Comparison of ENCODE assay signal across 13 cellular contexts in the genomic region with DNA sequence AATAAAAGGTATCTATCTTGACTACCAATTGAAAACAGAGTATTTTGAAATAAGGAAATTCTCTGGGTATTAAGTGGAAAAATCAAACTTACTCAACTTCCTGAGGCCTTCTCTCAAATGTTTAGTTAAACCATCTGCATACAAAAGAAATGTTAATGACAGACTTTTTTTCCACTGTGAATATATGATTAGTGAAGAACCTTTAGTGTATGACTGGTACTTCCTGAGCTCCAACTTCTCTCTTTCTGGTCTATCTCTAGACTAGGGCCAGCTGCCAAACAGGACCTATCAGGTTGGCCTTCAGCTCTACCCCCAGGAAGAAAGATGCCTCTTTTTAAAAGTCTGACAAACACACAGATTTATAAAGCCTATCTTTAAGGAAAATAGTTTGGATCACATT.
A peak's percentile ranks its signal among the peaks of the same experiment; 100 is the strongest.
DNase-seq lines count a peak whose midpoint lies in the region; ATAC-seq and TF ChIP-seq lines count a peak whose summit lies in the region.
"Had no signal": no experiment of that assay in that cellular context is flagged by ENCODE, and none has a peak within 500 bp of the region (broad histone marks: within the 10 kb centered on the region; RNA-seq: fewer than 3 reads in every experiment).

No MANE protein-coding gene starts in this region.

- H3K9me3 ChIP-seq in T-helper 17 cell (ENCODE audit: control insufficient read depth, low read length, poor library complexity, severe bottlenecking) (no peaks in the 10 kb centered on the region), psoas muscle (no peaks in the 10 kb centered on the region)
- H3K9me3 ChIP-seq: heart right ventricle had no signal

- ATAC-seq in T-helper 17 cell = no peak
- no peak for ATAC-seq in psoas muscle
- ATAC-seq in GM18907 (IDR thresholded peaks at IDR 0.05; ENCODE audit: unreplicated experiment) = no peak
- ATAC-seq: HCT116, heart right ventricle, left ventricle myocardium superior had no signal

- peaks cover 40% of the 10 kb centered on the region for H3K36me3 Mint-ChIP-seq in activated naive CD4-positive, alpha-beta T cell treated with anti-CD3 and anti-CD28 coated beads, Interleukin-2, amount 10 ng/mL, durations not matched to agents 7 days and 5 days
- peaks cover 2% of the 10 kb centered on the region for H3K36me3 Mint-ChIP-seq in T-helper 17 cell (ENCODE audit: low read depth)

- H3K27ac ChIP-seq in psoas muscle = no peak overlapping the region

- TF ChIP-seq CTCF in fibroblast of pulmonary artery (IDR thresholded peaks at IDR 0.05; ENCODE audit: low read length, missing control alignments) (no peak), psoas muscle (IDR thresholded peaks at IDR 0.05) (no peak)

- intact Hi-C loops in psoas muscle (cut with DNase I) = no loop called here

- no peaks in the 10 kb centered on the region for H3K27me3 ChIP-seq in psoas muscle (ENCODE audit: insufficient read depth in 3 of 3, low read length in 2 of 3)
- H3K27me3 ChIP-seq: heart right ventricle had no signal

- H3K36me3 ChIP-seq in psoas muscle (ENCODE audit: insufficient read depth in 1 of 2, low read depth in 1 of 2) = peaks cover 3 to 39% of the 10 kb centered on the region in 2 donors

- no peaks in the 10 kb centered on the region for H3K4me1 ChIP-seq in psoas muscle

- CTCF ChIA-PET in activated naive CD4-positive, alpha-beta T cell treated with anti-CD3 and anti-CD28 coated beads, Interleukin-2, amount 10 ng/mL, durations not matched to agents 7 days and 5 days (lab: Charles Lee) = interaction anchor here (0.7 to 1.0 kb wide), 2 partner anchors 302 to 347 kb away, joined by 4 to 5 read pairs; no protein-coding TSS in a partner anchor

- no peak overlapping the region for H3K4me3 Mint-ChIP-seq in activated naive CD4-positive, alpha-beta T cell treated with anti-CD3 and anti-CD28 coated beads, Interleukin-2, amount 10 ng/mL, durations not matched to agents 7 days and 5 days
- no peak overlapping the region for H3K4me3 Mint-ChIP-seq in T-helper 17 cell

- H3K4me1 Mint-ChIP-seq in activated naive CD4-positive, alpha-beta T cell treated with anti-CD3 and anti-CD28 coated beads, Interleukin-2, amount 10 ng/mL, durations not matched to agents 7 days and 5 days = peaks cover 5% of the 10 kb centered on the region
- H3K4me1 Mint-ChIP-seq in T-helper 17 cell = peaks cover 8% of the 10 kb centered on the region

- H3K4me3 ChIP-seq in fibroblast of pulmonary artery (replicated peaks; ENCODE audit: low read depth, low read length) (no peak overlapping the region), psoas muscle (no peak overlapping the region)
- H3K4me3 ChIP-seq: heart right ventricle had no signal

- no peak for DNase-seq in activated naive CD4-positive, alpha-beta T cell treated with anti-CD3 and anti-CD28 coated beads, Interleukin-2, amount 10 ng/mL, durations not matched to agents 7 days and 5 days
- no peak for DNase-seq in activated naive CD4-positive, alpha-beta T cell treated with Interleukin-2 at 50 U/mL for 16 hours
- no peak for DNase-seq in T-helper 17 cell
- DNase-seq in fibroblast of pulmonary artery (ENCODE audit: low read depth) = peak; percentile 77
- no peak for DNase-seq in T-helper 2 cell
- DNase-seq in psoas muscle = no peak
- no peak for DNase-seq in DMS79 (lab: John Stamatoyannopoulos, UW)
- DNase-seq: DMS53, heart right ventricle, left ventricle myocardium superior, T-helper 1 cell had no signal

- H3K9me3 Mint-ChIP-seq in activated naive CD4-positive, alpha-beta T cell treated with anti-CD3 and anti-CD28 coated beads, Interleukin-2, amount 10 ng/mL, durations not matched to agents 7 days and 5 days = no peaks in the 10 kb centered on the region

- H3K27ac Mint-ChIP-seq in activated naive CD4-positive, alpha-beta T cell treated with anti-CD3 and anti-CD28 coated beads, Interleukin-2, amount 10 ng/mL, durations not matched to agents 7 days and 5 days = peak overlapping the region; percentile 33
- H3K27ac Mint-ChIP-seq in T-helper 17 cell = peak overlapping the region; percentile 54

- H3K27me3 Mint-ChIP-seq in activated naive CD4-positive, alpha-beta T cell treated with anti-CD3 and anti-CD28 coated beads, Interleukin-2, amount 10 ng/mL, durations not matched to agents 7 days and 5 days = no peaks in the 10 kb centered on the region
- no peaks in the 10 kb centered on the region for H3K27me3 Mint-ChIP-seq in T-helper 17 cell
